In genomic region chr3:112117826-112118571, GRCh38 we compare ENCODE assay signal across 1 cellular context.
TF ChIP-seq lines count a peak whose summit lies in the region.

No MANE protein-coding gene starts in this region.

TF ChIP-seq in H1, 55 proteins besides CTCF, POLR2A, EP300 and RAD21:
- no peak for TF ChIP-seq SRF (IDR thresholded peaks at IDR 0.05; ENCODE audit: low read depth, low read length)
- no peak for TF ChIP-seq RXRA (IDR thresholded peaks at IDR 0.05; ENCODE audit: insufficient read depth, low read depth, low read length)
- TF ChIP-seq KDM1A (IDR thresholded peaks at IDR 0.05; ENCODE audit: borderline replicate concordance, low read length), result no peak
- no peak for TF ChIP-seq GABPA (IDR thresholded peaks at IDR 0.05; ENCODE audit: borderline replicate concordance, insufficient read depth, low read length)
- TF ChIP-seq POU5F1 (IDR thresholded peaks at IDR 0.05; ENCODE audit: low read depth, low read length), result no peak
